ENCODE assay signal across 8 cellular contexts in the genomic region with DNA sequence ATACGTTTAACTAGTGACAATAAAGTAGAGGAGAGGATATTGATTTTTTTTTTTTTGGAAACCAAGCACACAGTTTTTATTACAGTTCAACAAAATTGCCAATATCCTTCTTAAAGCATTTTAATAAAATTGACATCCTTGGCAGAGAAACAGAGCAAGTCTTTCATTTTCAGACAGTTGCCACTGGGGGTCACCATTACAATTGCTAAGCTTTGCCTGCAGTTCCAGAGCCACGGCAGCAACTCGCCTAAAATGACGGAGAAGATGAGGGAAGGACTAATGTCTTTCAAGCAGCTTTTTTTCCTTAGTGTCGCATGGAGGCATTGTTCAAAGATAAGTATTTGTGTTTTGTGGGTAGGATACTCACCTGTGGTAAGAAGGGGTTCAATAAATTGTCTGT.
A peak's percentile ranks its signal among the peaks of the same experiment; 100 is the strongest.
DNase-seq lines count a peak whose midpoint lies in the region; ATAC-seq and TF ChIP-seq lines count a peak whose summit lies in the region.

No MANE protein-coding gene starts in this region.

- DNase-seq in DMS 273 (lab: John Stamatoyannopoulos, UW; ENCODE audit: unreplicated experiment) = peak; percentile 66
- DNase-seq in Jurkat, Clone E6-1 (ENCODE audit: low read depth, low spot score) = peak; percentile 25
- DNase-seq in SK-N-SH = peak; percentile 37
- peak; percentile 67 for DNase-seq in iris pigment epithelial cell (ENCODE audit: low read depth)
- DNase-seq in activated T-cell treated with anti-CD3 and anti-CD28 coated beads, Interleukin-2, amount 50 U/mL, for 1 hour = no peak
- no peak for DNase-seq in AML-193 (lab: John Stamatoyannopoulos, UW)
- DNase-seq in effector memory CD8-positive, alpha-beta T cell = no peak

- POLR2A ChIA-PET in SK-N-SH (lab: Yijun Ruan, JAX) = no interaction called here

- no peak overlapping the region for H3K4me3 ChIP-seq in Jurkat, Clone E6-1 (ENCODE audit: low read length)
- no peak overlapping the region for H3K4me3 ChIP-seq in SK-N-SH (ENCODE audit: low read depth in 2 of 2, low read length in 1 of 2)

- no peaks in the 10 kb centered on the region for H3K4me1 ChIP-seq in SK-N-SH (ENCODE audit: control insufficient read depth in 1 of 2, insufficient read depth in 2 of 2, low read depth in 1 of 2, low read length in 1 of 2)

- no peak overlapping the region for H3K27ac ChIP-seq in SK-N-SH (ENCODE audit: low read depth in 2 of 2, low read length in 1 of 2)

- H4K20me1 ChIP-seq in SK-N-SH (ENCODE audit: insufficient read depth) = no peaks in the 10 kb centered on the region

- no peak for ATAC-seq in HG03196 (IDR thresholded peaks at IDR 0.05; ENCODE audit: unreplicated experiment)
- ATAC-seq in effector memory CD8-positive, alpha-beta T cell (replicated peaks) = no peak

- H3K36me3 Mint-ChIP-seq in effector memory CD8-positive, alpha-beta T cell (ENCODE audit: insufficient read depth) = no peaks in the 10 kb centered on the region

- H3K9me2 ChIP-seq in SK-N-SH = no peaks in the 10 kb centered on the region

- H3K4me2 ChIP-seq in SK-N-SH = no peak overlapping the region

- H2AFZ ChIP-seq in SK-N-SH (ENCODE audit: low read depth) = peak overlapping the region; percentile 15; the same call in 1 of the 2 replicates

- H3K4me1 Mint-ChIP-seq in effector memory CD8-positive, alpha-beta T cell (ENCODE audit: low read depth in 2 of 2) = no peaks in the 10 kb centered on the region

- no peaks in the 10 kb centered on the region for H3K9me3 ChIP-seq in SK-N-SH

- H3K27me3 ChIP-seq in SK-N-SH (ENCODE audit: insufficient read depth) = 0 out of 2 replicates have a peak, but pooled peaks cover 6% of the 10 kb centered on the region

- TF ChIP-seq CTCF in SK-N-SH (IDR thresholded peaks at IDR 0.05) = peak; percentile 62

- WGBS in SK-N-SH (ENCODE audit: low lambda C conversion rate) = 2% methylated on average over 5 of the region's 5 CpGs

- H3K9ac ChIP-seq in SK-N-SH = no peak overlapping the region

- CTCF ChIA-PET in SK-N-SH (lab: Yijun Ruan, JAX) = interaction anchor here (0.7 to 1.4 kb wide), 7 partner anchors 9 to 1029 kb away, joined by 3 to 5 read pairs (median 4); no protein-coding TSS in a partner anchor

- H3K36me3 ChIP-seq in SK-N-SH (replicated peaks in 1 of 2; ENCODE audit: control insufficient read depth in 1 of 2, insufficient read depth in 2 of 2, low read length in 1 of 2) = no peaks in the 10 kb centered on the region

- H3K4me3 Mint-ChIP-seq in effector memory CD8-positive, alpha-beta T cell = no peak overlapping the region

- TF ChIP-seq RAD21 in SK-N-SH (IDR thresholded peaks at IDR 0.05; ENCODE audit: low read length) = peak; percentile 69

- no peaks in the 10 kb centered on the region for H3F3A ChIP-seq in SK-N-SH (replicated peaks; ENCODE audit: insufficient read depth)

- H3K27ac Mint-ChIP-seq in effector memory CD8-positive, alpha-beta T cell = no peak overlapping the region

- peaks cover 0 to 5% of the 10 kb centered on the region in 2 donors for H3K9me3 Mint-ChIP-seq in effector memory CD8-positive, alpha-beta T cell

- H3K79me2 ChIP-seq in SK-N-SH (ENCODE audit: insufficient read depth) = no peaks in the 10 kb centered on the region

- no peaks in the 10 kb centered on the region for H3K27me3 Mint-ChIP-seq in effector memory CD8-positive, alpha-beta T cell

- no peak for TF ChIP-seq EP300 in SK-N-SH (IDR thresholded peaks at IDR 0.05; ENCODE audit: borderline replicate concordance in 1 of 2, low read depth in 1 of 2, low read length in 1 of 2)

TF ChIP-seq in SK-N-SH, 30 proteins besides CTCF, POLR2A, EP300 and RAD21:
- peak; percentile 34; the same call in 1 of the 2 replicates for TF ChIP-seq SMC3 (IDR thresholded peaks at IDR 0.05; ENCODE audit: low read depth, low read length)
- TF ChIP-seq JUND (IDR thresholded peaks at IDR 0.05) = no peak

Comparison
In these comparisons a context has a peak if more than half of its experiments do, and no peak if none do; other contexts are left out.
1. DNase-seq: peak in DMS 273 (single experiment), Jurkat, Clone E6-1 (single experiment), SK-N-SH (single experiment) and iris pigment epithelial cell (single experiment); none in activated T-cell treated with anti-CD3 and anti-CD28 coated beads, Interleukin-2, amount 50 U/mL, for 1 hour (single experiment), AML-193 (0 of 2) and effector memory CD8-positive, alpha-beta T cell (0 of 3).